9 cellular contexts compared by ENCODE assay signal in genomic region chr10:96370575-96371157, GRCh38. TPM values are rescaled to one million over a fixed set of nuclear protein-coding genes. Genes with fewer than 3 reads are reported as not detected.
DNase-seq lines count a peak whose midpoint lies in the region; ATAC-seq and TF ChIP-seq lines count a peak whose summit lies in the region.
"Had no signal": no experiment of that assay in that cellular context is flagged by ENCODE, and none has a peak within 500 bp of the region (broad histone marks: within the 10 kb centered on the region; RNA-seq: fewer than 3 reads in every experiment).

No MANE protein-coding gene starts in this region.

- no peak overlapping the region for H3K27ac ChIP-seq in WERI-Rb-1
- no peak overlapping the region for H3K27ac ChIP-seq in left lung
- H3K27ac ChIP-seq: BLaER1 had no signal

- H3K36me3 ChIP-seq in WERI-Rb-1 (no peaks in the 10 kb centered on the region), left lung (no peaks in the 10 kb centered on the region)

- H3K9me3 ChIP-seq in WERI-Rb-1 (ENCODE audit: severe bottlenecking) (no peaks in the 10 kb centered on the region), left lung (no peaks in the 10 kb centered on the region)
- H3K9me3 ChIP-seq: BLaER1 had no signal

- no peak overlapping the region for H3K4me3 ChIP-seq in WERI-Rb-1 (ENCODE audit: low read depth, low read length)
- no peak overlapping the region for H3K4me3 ChIP-seq in left lung
- H3K4me3 ChIP-seq: BLaER1 had no signal

- peak; percentile 84 for TF ChIP-seq CTCF in WERI-Rb-1 (IDR thresholded peaks at IDR 0.05; ENCODE audit: low read depth, low read length)
- TF ChIP-seq CTCF in left lung (IDR thresholded peaks at IDR 0.05): peak; percentile 80 to 84

- H3K27me3 ChIP-seq in WERI-Rb-1 (ENCODE audit: insufficient read depth, low read depth, severe bottlenecking) (no peaks in the 10 kb centered on the region), left lung (peaks cover 0 to 7% of the 10 kb centered on the region in 2 donors)
- H3K27me3 ChIP-seq: BLaER1 had no signal

- peaks cover 0 to 8% of the 10 kb centered on the region in 2 donors for H3K4me1 ChIP-seq in left lung

- DNase-seq in NCI-H1436 (lab: John Stamatoyannopoulos, UW) (peak; percentile 24), NCI-H1436 treated with DMSO at 0.1 percent for 48 hours (lab: John Stamatoyannopoulos, UW) (no peak), NCI-H1092 (lab: John Stamatoyannopoulos, UW) (peak; percentile 12), WERI-Rb-1 (peak; percentile 55), left lung (no peak)
- DNase-seq in central memory CD4-positive, alpha-beta T cell: peak; percentile 15
- DNase-seq in stimulated activated CD4-positive, alpha-beta T cell treated with anti-CD3 and anti-CD28 coated beads, TNF-alpha, amount 100 ng/mL, for 4 hours (ENCODE audit: low read depth in 3 of 3): peak in 2 of 3 experiments; percentile 21 to 26

- peak; percentile 49 for ATAC-seq in left lung
- ATAC-seq in HG03354 (IDR thresholded peaks at IDR 0.05; ENCODE audit: poor library complexity, severe bottlenecking, unreplicated experiment): no peak

- intact Hi-C loops in left lung (cut with DNase I): no loop called here

RNA-seq across cellular contexts. Expression of gene OPALIN, which starts 11.9 kb away (rescaled TPM):
- not detected for total RNA-seq in left lung

Comparison
In these comparisons a context has a peak if more than half of its experiments do, and no peak if none do; other contexts are left out.
1. DNase-seq: peak in NCI-H1436 (single experiment), NCI-H1092 (single experiment), WERI-Rb-1 (single experiment), central memory CD4-positive, alpha-beta T cell (single experiment) and stimulated activated CD4-positive, alpha-beta T cell treated with anti-CD3 and anti-CD28 coated beads, TNF-alpha, amount 100 ng/mL, for 4 hours (2 of 3); none in NCI-H1436 treated with DMSO at 0.1 percent for 48 hours (single experiment) and left lung (0 of 2).